2 cellular contexts compared by ENCODE assay signal in genomic region chr1:67556297-67556900, GRCh38.
TF ChIP-seq lines count a peak whose summit lies in the region.

No MANE protein-coding gene starts in this region.

TF ChIP-seq in IMR-90, 13 proteins besides CTCF, POLR2A, EP300 and RAD21:
- TF ChIP-seq RFX5 (IDR thresholded peaks at IDR 0.05; ENCODE audit: low read depth, low read length) (no peak), USF2 (IDR thresholded peaks at IDR 0.05; ENCODE audit: low read depth, low read length) (no peak), RCOR1 (IDR thresholded peaks at IDR 0.05; ENCODE audit: insufficient replicate concordance, low read length) (no peak), ELK1 (IDR thresholded peaks at IDR 0.05; ENCODE audit: borderline replicate concordance, low read depth, low read length) (no peak), NFE2L2 (IDR thresholded peaks at IDR 0.05; ENCODE audit: low read depth, low read length) (no peak), MAZ (IDR thresholded peaks at IDR 0.05; ENCODE audit: borderline replicate concordance, low read depth, low read length) (no peak), SMC3 (IDR thresholded peaks at IDR 0.05; ENCODE audit: low read depth, low read length) (no peak), MXI1 (IDR thresholded peaks at IDR 0.05; ENCODE audit: borderline replicate concordance, low read depth, low read length) (no peak), CHD1 (IDR thresholded peaks at IDR 0.05; ENCODE audit: low read depth, low read length) (no peak), MAFK (IDR thresholded peaks at IDR 0.05; ENCODE audit: low read depth, low read length) (no peak), BHLHE40 (IDR thresholded peaks at IDR 0.05; ENCODE audit: low read depth, low read length) (no peak), FOS (IDR thresholded peaks at IDR 0.05; ENCODE audit: low read depth, low read length) (no peak), CEBPB (IDR thresholded peaks at IDR 0.05; ENCODE audit: low read depth, low read length) (no peak)

TF ChIP-seq in GM12878, 131 proteins besides CTCF, POLR2A, EP300 and RAD21:
- no peak for TF ChIP-seq ZSCAN29 (IDR thresholded peaks at IDR 0.05)
- TF ChIP-seq POLR2AphosphoS5 (IDR thresholded peaks at IDR 0.05; ENCODE audit: low read length), result no peak
- TF ChIP-seq ZBTB33 (IDR thresholded peaks at IDR 0.05), result no peak
- no peak for TF ChIP-seq ZBTB11 (CRISPR knock-in tag; IDR thresholded peaks at IDR 0.05)
- no peak for TF ChIP-seq SKIL (IDR thresholded peaks at IDR 0.05; ENCODE audit: low read depth, poor library complexity, severe bottlenecking)
- no peak for TF ChIP-seq IRF4 (IDR thresholded peaks at IDR 0.05; ENCODE audit: low read depth, low read length)
- TF ChIP-seq SUZ12 (IDR thresholded peaks at IDR 0.05; ENCODE audit: unreplicated experiment), result no peak
- no peak for TF ChIP-seq CREM (IDR thresholded peaks at IDR 0.05; ENCODE audit: low read depth)
- TF ChIP-seq JUND (IDR thresholded peaks at IDR 0.05; ENCODE audit: low read depth, low read length), result no peak
- TF ChIP-seq IRF5 (IDR thresholded peaks at IDR 0.05; ENCODE audit: borderline replicate concordance), result no peak
- TF ChIP-seq GABPA (IDR thresholded peaks at IDR 0.05; ENCODE audit: low read depth), result no peak
- TF ChIP-seq ATF3 (IDR thresholded peaks at IDR 0.05; ENCODE audit: borderline replicate concordance, extremely low read depth, low read depth, low read length), result no peak
- TF ChIP-seq BHLHE40 (IDR thresholded peaks at IDR 0.05; ENCODE audit: borderline replicate concordance in 1 of 2, low read depth in 2 of 2, low read length in 1 of 2), result no peak
- TF ChIP-seq DPF2 (IDR thresholded peaks at IDR 0.05), result no peak
- no peak for TF ChIP-seq NR2C2 (IDR thresholded peaks at IDR 0.05; ENCODE audit: borderline replicate concordance, control insufficient read depth, insufficient read length, low read depth)
